26 cellular contexts compared by ENCODE assay signal in genomic region chr2:39762448-39762847, GRCh38. TPM values are rescaled to one million over a fixed set of nuclear protein-coding genes. Genes with fewer than 3 reads are reported as not detected.
DNase-seq lines count a peak whose midpoint lies in the region; ATAC-seq, FAIRE-seq and TF ChIP-seq lines count a peak whose summit lies in the region.
"Had no signal": no experiment of that assay in that cellular context is flagged by ENCODE, and none has a peak within 500 bp of the region (broad histone marks: within the 10 kb centered on the region; RNA-seq: fewer than 3 reads in every experiment).

No MANE protein-coding gene starts in this region.

- H3K27ac ChIP-seq in HEK293 (ENCODE audit: extremely low read depth, low read depth, low read length): no peak overlapping the region
- H3K27ac ChIP-seq in VCaP: peak overlapping the region; percentile 62
- H3K27ac ChIP-seq in K562 (ENCODE audit: extremely low read depth, low read depth, low read length): no peak overlapping the region
- H3K27ac ChIP-seq in esophagus muscularis mucosa (replicated peaks in 1 of 4): no peak overlapping the region
- H3K27ac ChIP-seq: 22Rv1, A549, BLaER1 had no signal

- 98% methylated on average over 2 of the region's 2 CpGs for WGBS in K562 (ENCODE audit: insufficient coverage, low coverage, missing lambda C conversion rate)
- WGBS in esophagus muscularis mucosa: 100% methylated on average over 2 of the region's 2 CpGs

- H3K36me3 ChIP-seq in HEK293 (ENCODE audit: control insufficient read depth in 2 of 2, insufficient read depth in 1 of 2, low read length in 2 of 2) (peaks cover 67 to 78% of the 10 kb centered on the region in 2 experiments), K562 (ENCODE audit: control insufficient read depth, insufficient read depth, low read length) (peaks cover 91% of the 10 kb centered on the region), mucosa of descending colon (ENCODE audit: low read depth) (no peaks in the 10 kb centered on the region), esophagus muscularis mucosa (peaks cover 11 to 66% (median 40%) of the 10 kb centered on the region in 4 donors)

- intact Hi-C loops in K562 (cut with micrococcal nuclease) (no loop called here), mucosa of descending colon (cut with DNase I, micrococcal nuclease) (no loop called here), esophagus muscularis mucosa (cut with DNase I) (no loop called here)

- no peak for TF ChIP-seq POLR2A in K562 (conservative IDR thresholded peaks at IDR 0.05)
- TF ChIP-seq POLR2A in esophagus muscularis mucosa (IDR thresholded peaks at IDR 0.05; ENCODE audit: low read depth): no peak

- no peaks in the 10 kb centered on the region for H3K9me1 ChIP-seq in K562 (ENCODE audit: control insufficient read depth, insufficient read depth, low read length)

- no peak for FAIRE-seq in K562 (lab: Jason Lieb, UNC)
- FAIRE-seq: GM12891, GM19239 had no signal

- no peak overlapping the region for H2AFZ ChIP-seq in K562 (ENCODE audit: low read depth, low read length)

- no TSS peak for BruUV-seq in K562 (replicated peaks; lab: Mats Ljungman, UMichigan)

- H3K4me3 ChIP-seq in HEK293 (ENCODE audit: low read depth, low read length): no peak overlapping the region
- no peak overlapping the region for H3K4me3 ChIP-seq in K562
- H3K4me3 ChIP-seq in mucosa of descending colon: no peak overlapping the region
- no peak overlapping the region for H3K4me3 ChIP-seq in esophagus muscularis mucosa
- H3K4me3 ChIP-seq: A549, BLaER1 had no signal

- TF ChIP-seq RAD21 in K562 (CRISPR knock-in tag; conservative IDR thresholded peaks at IDR 0.05 in 1 of 2, IDR thresholded peaks at IDR 0.05 in 1 of 2): no peak

- ATAC-seq in K562: no peak
- peak; percentile 86 for ATAC-seq in mucosa of descending colon
- ATAC-seq: A549 had no signal

- H3K4me2 ChIP-seq in K562 (ENCODE audit: insufficient read depth, low read length): no peak overlapping the region
- H3K4me2 ChIP-seq: A549, BLaER1 had no signal

- in situ Hi-C loops in K562 (cut with MboI): no loop called here

- no peaks in the 10 kb centered on the region for H3K79me2 ChIP-seq in K562 (ENCODE audit: control insufficient read depth, insufficient read depth, low read length)

- TF ChIP-seq EP300 in K562 (IDR thresholded peaks at IDR 0.05; ENCODE audit: low read length) (no peak), esophagus muscularis mucosa (IDR thresholded peaks at IDR 0.05) (no peak)

- POLR2A ChIA-PET in HEK293 (lab: Yijun Ruan, JAX) (no interaction called here), K562 (lab: Yijun Ruan, JAX) (no interaction called here)

- H3K27me3 ChIP-seq in K562 (ENCODE audit: control insufficient read depth in 2 of 2, insufficient read depth in 2 of 2, low read length in 2 of 2) (no peaks in the 10 kb centered on the region), esophagus muscularis mucosa (no peaks in the 10 kb centered on the region)
- H3K27me3 ChIP-seq: BE2C, BLaER1 had no signal

- no peaks in the 10 kb centered on the region for H3K4me1 ChIP-seq in HEK293 (ENCODE audit: control insufficient read depth, insufficient read depth, low read length)
- H3K4me1 ChIP-seq in K562 (replicated peaks in 1 of 2; ENCODE audit: control insufficient read depth in 2 of 2, insufficient read depth in 2 of 2, low read length in 2 of 2): no peaks in the 10 kb centered on the region
- no peaks in the 10 kb centered on the region for H3K4me1 ChIP-seq in mucosa of descending colon (ENCODE audit: low read depth)
- no peaks in the 10 kb centered on the region for H3K4me1 ChIP-seq in esophagus muscularis mucosa
- H3K4me1 ChIP-seq: A549, BE2C, BLaER1 had no signal

- CTCF ChIA-PET in HEK293 (lab: Yijun Ruan, JAX): no interaction called here
- CTCF ChIA-PET in K562 (lab: Yijun Ruan, JAX; ENCODE audit: low intra/inter-chr PET ratio): no interaction called here

- no peaks in the 10 kb centered on the region for H3K9me3 ChIP-seq in HEK293 (ENCODE audit: control insufficient read depth, insufficient read depth, low read depth, low read length)
- no peaks in the 10 kb centered on the region for H3K9me3 ChIP-seq in K562 (replicated peaks; ENCODE audit: control insufficient read depth, insufficient read depth, low read depth, low read length)
- no peaks in the 10 kb centered on the region for H3K9me3 ChIP-seq in mucosa of descending colon
- H3K9me3 ChIP-seq in esophagus muscularis mucosa: no peaks in the 10 kb centered on the region
- H3K9me3 ChIP-seq: A549, BE2C, BLaER1 had no signal

- H3K9ac ChIP-seq in K562 (ENCODE audit: insufficient read depth in 1 of 2, low read depth in 2 of 2, low read length in 2 of 2): no peak overlapping the region
- H3K9ac ChIP-seq: BLaER1 had no signal

- no peak for DNase-seq in K562 (ENCODE audit: extremely low read depth in 1 of 4, low spot score in 3 of 4)
- no peak for DNase-seq in mucosa of descending colon
- DNase-seq in esophagus muscularis mucosa (ENCODE audit: extremely low spot score): no peak
- DNase-seq in SW480 (ENCODE audit: low spot score): no peak
- no peak for DNase-seq in mucosa of gallbladder (ENCODE audit: low spot score)
- DNase-seq: AML-193; BE2C; C1 segment of cervical spinal cord; CD4-positive, alpha-beta memory T cell; CD4-positive, CD25-positive, alpha-beta regulatory T cell; CD8-positive, alpha-beta memory T cell; COR-L47; DMS 273 treated with DMSO at 0.1 percent for 48 hours; DMS153; DMS53; DMS79; DND-41; EL; GDM1 had no signal

- no peaks in the 10 kb centered on the region for H4K20me1 ChIP-seq in K562 (replicated peaks; ENCODE audit: control insufficient read depth, insufficient read depth, low read length)
- H4K20me1 ChIP-seq: BLaER1 had no signal

- no peak for TF ChIP-seq CTCF in HEK293 (tag by site-specific recombination; IDR thresholded peaks at IDR 0.05)
- TF ChIP-seq CTCF in VCaP (conservative IDR thresholded peaks at IDR 0.05): no peak
- no peak for TF ChIP-seq CTCF in K562 (IDR thresholded peaks at IDR 0.05 in 2 of 3, conservative IDR thresholded peaks at IDR 0.05 in 1 of 3; ENCODE audit: insufficient read depth in 2 of 3, low read depth in 1 of 3, low read length in 3 of 3)
- TF ChIP-seq CTCF in mucosa of descending colon (IDR thresholded peaks at IDR 0.05): no peak
- TF ChIP-seq CTCF in esophagus muscularis mucosa (IDR thresholded peaks at IDR 0.05): no peak

TF ChIP-seq in HEK293, 187 proteins besides CTCF, POLR2A, EP300 and RAD21 (continues in another document):
- no peak for TF ChIP-seq KLF9 (tag by site-specific recombination; IDR thresholded peaks at IDR 0.05; ENCODE audit: low read depth)
- 0 out of 2 replicates have a peak, but pooled peaks have one; percentile 24 for TF ChIP-seq PRDM6 (tag by site-specific recombination; IDR thresholded peaks at IDR 0.05)

TF ChIP-seq in K562, 482 proteins besides CTCF, POLR2A, EP300 and RAD21 (continues in another document):
- TF ChIP-seq ZNF232 (CRISPR knock-in tag; IDR thresholded peaks at IDR 0.05): no peak

RNA-seq across cellular contexts. Expression of gene THUMPD2, which starts 16.6 kb away (rescaled TPM):
- total RNA-seq in K562 (2011; cell fraction: chromatin; rRNA removed; ENCODE audit: low replicate concordance): 19.7 and 76.3 TPM in 2 replicates
- 10.5 and 16.2 TPM in 2 replicates for total RNA-seq in K562 (2011; cell fraction: nucleolus; rRNA removed)
- 25.3 and 42.7 TPM in 2 replicates for total RNA-seq in K562 (2011; cell fraction: nucleoplasm; rRNA removed)
- 13.8 and 17.3 TPM in 2 replicates for total RNA-seq in K562 (2014; rRNA removed)
- total RNA-seq in K562 (2014; rRNA removed; fragmentation: Illumina TruSeq; extraction: Trizol): 35.0 and 39.8 TPM in 2 replicates
- 30.6 and 31.9 TPM in 2 replicates for total RNA-seq in K562 (2015; rRNA removed; fragmentation: Illumina TruSeq; extraction: Trizol)
- total RNA-seq in K562 (2021): 18.1 and 18.8 TPM in 2 replicates
- 34.7 and 40.4 TPM in 2 replicates for polyA plus RNA-seq in K562 (2011; rRNA removed)
- 7.1 and 11.6 TPM in 2 replicates for polyA plus RNA-seq in K562 (2011; cell fraction: cytosol; rRNA removed)
- 24.8 and 29.6 TPM in 2 replicates for polyA plus RNA-seq in K562 (2011; cell fraction: nucleus; rRNA removed)
- polyA plus RNA-seq in K562 (2012): 13.8 and 14.9 TPM in 2 replicates
- polyA plus RNA-seq in K562 (2014; fragmentation: Illumina TruSeq; extraction: Trizol): 22.3 and 24.0 TPM in 2 replicates
- polyA plus RNA-seq in K562 (2014; fragmentation: Nextera tagmentation; extraction: Ambion mirVana): 10 to 100 TPM in 1 of 2 experiments, 1 to 10 TPM in 1; 9.6 to 15.1 TPM
- 30.2 and 30.7 TPM in 2 replicates for polyA plus RNA-seq in K562 (2014; rRNA removed)
- 26.1 and 27.0 TPM in 2 replicates for polyA minus RNA-seq in K562 (2011; rRNA and poly(A)+ RNA removed)
- polyA minus RNA-seq in K562 (2011; cell fraction: cytosol; rRNA and poly(A)+ RNA removed): 5.6 and 8.6 TPM in 2 replicates
- 30.6 and 48.5 TPM in 2 replicates for polyA minus RNA-seq in K562 (2011; cell fraction: nucleus; rRNA and poly(A)+ RNA removed)
- 10 to 100 TPM in 1 of 3 donors, 1 to 10 TPM in 2; 8.4 to 11.4 (median 8.7) TPM for total RNA-seq in mucosa of descending colon
- 10 to 100 TPM in 2 of 4 donors, 1 to 10 TPM in 2; 5.4 to 10.9 (median 9.7) TPM for total RNA-seq in esophagus muscularis mucosa
- total RNA-seq in mucosa of gallbladder: 6.2 TPM
